ENCODE assay signal across 19 cellular contexts in the genomic region with DNA sequence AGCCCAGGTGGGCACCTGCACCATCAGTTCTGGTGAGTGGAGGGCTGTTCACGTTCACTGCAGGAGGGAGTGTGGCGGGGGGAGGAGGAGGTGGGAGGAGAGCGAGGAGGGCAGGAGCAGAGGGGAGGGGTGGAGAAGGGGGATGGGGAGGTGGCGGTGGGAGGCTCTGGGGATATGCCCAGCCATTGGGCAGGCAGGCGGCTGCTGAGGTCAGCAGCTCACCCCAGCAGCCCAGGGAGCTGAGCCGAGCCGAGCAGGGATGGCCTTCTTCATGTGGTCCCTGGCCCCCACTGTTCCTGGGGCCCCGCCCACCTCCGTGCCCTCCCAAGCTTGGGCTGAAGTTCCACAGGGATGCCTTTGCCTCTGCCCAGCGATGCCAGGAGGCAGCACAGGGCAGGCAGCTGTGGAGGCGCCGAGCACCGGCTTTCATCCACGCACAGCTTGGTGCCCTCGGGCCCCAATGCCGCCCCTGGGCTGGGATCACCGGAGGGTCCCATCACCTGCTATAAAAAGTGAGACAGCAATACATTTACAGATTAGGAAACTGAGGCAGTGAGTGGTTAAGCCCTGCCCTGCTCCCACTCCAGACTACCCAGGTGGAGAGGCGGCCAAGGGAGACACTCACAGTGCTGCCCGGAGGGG. TPM values are rescaled to one million over a fixed set of nuclear protein-coding genes. Genes with fewer than 3 reads are reported as not detected.
DNase-seq lines count a peak whose midpoint lies in the region; ATAC-seq and TF ChIP-seq lines count a peak whose summit lies in the region.
"Had no signal": no experiment of that assay in that cellular context is flagged by ENCODE, and none has a peak within 500 bp of the region (broad histone marks: within the 10 kb centered on the region; RNA-seq: fewer than 3 reads in every experiment).

No MANE protein-coding gene starts in this region.

- ATAC-seq in naive thymus-derived CD8-positive, alpha-beta T cell = no peak
- no peak for ATAC-seq in natural killer cell treated with Interleukin-12 subunit alpha and Interleukin-12 subunit beta and Interleukin-15 and Interleukin-18, amount 100 ng/mL, for 72 hours
- ATAC-seq: upper lobe of right lung had no signal

- intact Hi-C loops in dorsolateral prefrontal cortex (cut with DNase I) = no loop called here

- no peaks in the 10 kb centered on the region for H3K79me2 ChIP-seq in Karpas-422 (ENCODE audit: low read length)

- no peaks in the 10 kb centered on the region for H3K36me3 Mint-ChIP-seq in naive thymus-derived CD8-positive, alpha-beta T cell
- H3K36me3 Mint-ChIP-seq in natural killer cell treated with Interleukin-12 subunit alpha and Interleukin-12 subunit beta and Interleukin-15 and Interleukin-18, amount 100 ng/mL, for 72 hours = no peaks in the 10 kb centered on the region
- H3K36me3 Mint-ChIP-seq: CD8-positive, alpha-beta memory T cell had no signal

- peak overlapping the region; percentile 57 for H3K4me3 ChIP-seq in BLaER1
- H3K4me3 ChIP-seq in Karpas-422 (ENCODE audit: low read length) = peak overlapping the region; percentile 51; the same call in 1 of the 2 replicates
- H3K4me3 ChIP-seq in dorsolateral prefrontal cortex = peak overlapping the region in 7 of 59 donors; percentile 3 to 17 (median 13)
- H3K4me3 ChIP-seq: PC-9, SK-N-MC, upper lobe of right lung had no signal

- H3K4me1 ChIP-seq in BLaER1 (peaks cover 100% of the 10 kb centered on the region), Karpas-422 (ENCODE audit: low read length) (peaks cover 50% of the 10 kb centered on the region)

- H2AFZ ChIP-seq in Karpas-422 (ENCODE audit: low read length) = no peak overlapping the region
- H2AFZ ChIP-seq: PC-9 had no signal

- peak overlapping the region; percentile 53 to 99 (median 98) for H3K27ac Mint-ChIP-seq in naive thymus-derived CD8-positive, alpha-beta T cell
- no peak overlapping the region for H3K27ac Mint-ChIP-seq in natural killer cell treated with Interleukin-12 subunit alpha and Interleukin-12 subunit beta and Interleukin-15 and Interleukin-18, amount 100 ng/mL, for 72 hours

- H4K20me1 ChIP-seq in BLaER1 = peaks cover 66% of the 10 kb centered on the region
- H4K20me1 ChIP-seq in Karpas-422 (ENCODE audit: insufficient read depth, low read depth, low read length) = no peaks in the 10 kb centered on the region

- POLR2A ChIA-PET in naive thymus-derived CD8-positive, alpha-beta T cell (lab: Charles Lee) = interaction anchor here (0.7 to 2.9 kb wide), 5 partner anchors 8 to 130 kb away, joined by 3 to 17 read pairs (median 6); partner anchors contain the start of gene TRMT2A

- no peaks in the 10 kb centered on the region for H3K27me3 Mint-ChIP-seq in naive thymus-derived CD8-positive, alpha-beta T cell
- H3K27me3 Mint-ChIP-seq in natural killer cell treated with Interleukin-12 subunit alpha and Interleukin-12 subunit beta and Interleukin-15 and Interleukin-18, amount 100 ng/mL, for 72 hours = no peaks in the 10 kb centered on the region
- H3K27me3 Mint-ChIP-seq: CD8-positive, alpha-beta memory T cell; stimulated activated naive CD8-positive, alpha-beta T cell treated with anti-CD3 and anti-CD28 coated beads, Interleukin-15, Interleukin-2, amounts not matched to agents 100 ng/mL and 50 ng/mL, for 24 hours had no signal

- H3K27me3 ChIP-seq in BLaER1 (no peaks in the 10 kb centered on the region), Karpas-422 (ENCODE audit: low read length) (no peaks in the 10 kb centered on the region; the same call in 1 of the 2 replicates), dorsolateral prefrontal cortex (no peaks in the 10 kb centered on the region)
- H3K27me3 ChIP-seq: upper lobe of right lung had no signal

- H3K4me3 Mint-ChIP-seq in naive thymus-derived CD8-positive, alpha-beta T cell = peak overlapping the region in 2 of 10 donors; percentile 7 to 26
- H3K4me3 Mint-ChIP-seq in natural killer cell treated with Interleukin-12 subunit alpha and Interleukin-12 subunit beta and Interleukin-15 and Interleukin-18, amount 100 ng/mL, for 72 hours = no peak overlapping the region
- H3K4me3 Mint-ChIP-seq: stimulated activated naive CD8-positive, alpha-beta T cell treated with anti-CD3 and anti-CD28 coated beads, Interleukin-15, Interleukin-2, amounts not matched to agents 100 ng/mL and 50 ng/mL, for 24 hours had no signal

- H3K27ac ChIP-seq in BLaER1 = peak overlapping the region; percentile 89
- no peak overlapping the region for H3K27ac ChIP-seq in Karpas-422 (ENCODE audit: low read length)
- H3K27ac ChIP-seq in dorsolateral prefrontal cortex = peak overlapping the region in 57 of 59 donors; percentile 39 to 97 (median 86)
- H3K27ac ChIP-seq: PC-9, upper lobe of right lung had no signal

- H3K4me2 ChIP-seq in BLaER1 = peak overlapping the region; percentile 94
- H3K4me2 ChIP-seq in Karpas-422 (ENCODE audit: low read depth, low read length, poor library complexity, severe bottlenecking) = peak overlapping the region; percentile 60
- H3K4me2 ChIP-seq: PC-9 had no signal

- no peak for DNase-seq in Karpas-422
- no peak for DNase-seq in dorsolateral prefrontal cortex
- no peak for DNase-seq in naive thymus-derived CD8-positive, alpha-beta T cell
- DNase-seq in stimulated activated CD8-positive, alpha-beta memory T cell treated with anti-CD3 and anti-CD28 coated beads, Interleukin-4, amount 100 ng/mL, for 48 hours = no peak
- DNase-seq in HPDE6-E6E7 (ENCODE audit: extremely low spot score) = no peak
- DNase-seq in natural killer cell treated with Interleukin-12 subunit alpha and Interleukin-12 subunit beta and Interleukin-15 and Interleukin-18, amount 100 ng/mL, for 72 hours (ENCODE audit: low spot score) = no peak
- DNase-seq in NCI-H2171 treated with DMSO at 0.1 percent for 48 hours (lab: John Stamatoyannopoulos, UW) = no peak
- DNase-seq: activated CD4-positive, alpha-beta T cell treated with anti-CD3 and anti-CD28 coated beads for 4 hours; activated CD8-positive, alpha-beta memory T cell treated with anti-CD3 and anti-CD28 coated beads, Interleukin-2, amount 50 U/mL, for 48 hours; activated naive CD4-positive, alpha-beta T cell treated with Interleukin-2 at 50 U/mL for 16 hours; CD8-positive, alpha-beta memory T cell; NCI-H1694; NCI-H526; PC-9; T1000; upper lobe of right lung had no signal

- peak overlapping the region; percentile 68 for H3K9ac ChIP-seq in BLaER1
- H3K9ac ChIP-seq in Karpas-422 (ENCODE audit: low read length) = peak overlapping the region; percentile 65

- no peaks in the 10 kb centered on the region for H3K9me2 ChIP-seq in Karpas-422 (replicated peaks; ENCODE audit: insufficient read depth, low read length)

- peaks cover 33 to 63% (median 43%) of the 10 kb centered on the region in 4 donors for H3K4me1 Mint-ChIP-seq in naive thymus-derived CD8-positive, alpha-beta T cell
- peaks cover 16 to 25% of the 10 kb centered on the region in 2 donors for H3K4me1 Mint-ChIP-seq in natural killer cell treated with Interleukin-12 subunit alpha and Interleukin-12 subunit beta and Interleukin-15 and Interleukin-18, amount 100 ng/mL, for 72 hours (ENCODE audit: low read depth in 2 of 2)

- H3K9me3 Mint-ChIP-seq in naive thymus-derived CD8-positive, alpha-beta T cell = no peaks in the 10 kb centered on the region
- no peaks in the 10 kb centered on the region for H3K9me3 Mint-ChIP-seq in natural killer cell treated with Interleukin-12 subunit alpha and Interleukin-12 subunit beta and Interleukin-15 and Interleukin-18, amount 100 ng/mL, for 72 hours
- H3K9me3 Mint-ChIP-seq: CD8-positive, alpha-beta memory T cell; stimulated activated naive CD8-positive, alpha-beta T cell treated with anti-CD3 and anti-CD28 coated beads, Interleukin-15, Interleukin-2, amounts not matched to agents 100 ng/mL and 50 ng/mL, for 24 hours had no signal

- H3K9me3 ChIP-seq in BLaER1 (no peaks in the 10 kb centered on the region), Karpas-422 (ENCODE audit: low read length) (no peaks in the 10 kb centered on the region)
- H3K9me3 ChIP-seq: upper lobe of right lung had no signal

- H3K36me3 ChIP-seq in BLaER1 (peaks cover 24% of the 10 kb centered on the region), Karpas-422 (ENCODE audit: insufficient read depth, low read length) (no peaks in the 10 kb centered on the region)
- H3K36me3 ChIP-seq: upper lobe of right lung had no signal

- no peak for TF ChIP-seq CTCF in dorsolateral prefrontal cortex (IDR thresholded peaks at IDR 0.05 in 54 of 56, conservative IDR thresholded peaks at IDR 0.05 in 2 of 56; ENCODE audit: low read depth in 1 of 56, partially characterized antibody in 56 of 56)

RNA-seq across cellular contexts. Expression of gene RTN4R, which starts 21.6 kb away (rescaled TPM):
- 0.29 and 0.30 TPM in 2 replicates for total RNA-seq in Karpas-422 (2014; rRNA removed; shearing (Covaris generic); ENCODE audit: low replicate concordance)
- 10 to 100 TPM; 14.5 to 68.2 (median 38.9) TPM for total RNA-seq in dorsolateral prefrontal cortex
- total RNA-seq in naive thymus-derived CD8-positive, alpha-beta T cell = 1 to 10 TPM; 5.0 to 5.1 TPM
- 1 to 10 TPM; 4.3 to 5.6 (median 4.7) TPM for polyA plus RNA-seq in naive thymus-derived CD8-positive, alpha-beta T cell
- total RNA-seq in natural killer cell treated with Interleukin-12 subunit alpha and Interleukin-12 subunit beta and Interleukin-15 and Interleukin-18, amount 100 ng/mL, for 72 hours = under 1 TPM; 0.48 to 0.78 TPM

Comparison
In these comparisons a context has a peak if more than half of its experiments do, and no peak if none do; other contexts are left out.
1. H3K27ac Mint-ChIP-seq: peak in naive thymus-derived CD8-positive, alpha-beta T cell (10 of 10); none in natural killer cell treated with Interleukin-12 subunit alpha and Interleukin-12 subunit beta and Interleukin-15 and Interleukin-18, amount 100 ng/mL, for 72 hours (0 of 2).